Comparison of ENCODE assay signal across 22 cellular contexts in the genomic region with DNA sequence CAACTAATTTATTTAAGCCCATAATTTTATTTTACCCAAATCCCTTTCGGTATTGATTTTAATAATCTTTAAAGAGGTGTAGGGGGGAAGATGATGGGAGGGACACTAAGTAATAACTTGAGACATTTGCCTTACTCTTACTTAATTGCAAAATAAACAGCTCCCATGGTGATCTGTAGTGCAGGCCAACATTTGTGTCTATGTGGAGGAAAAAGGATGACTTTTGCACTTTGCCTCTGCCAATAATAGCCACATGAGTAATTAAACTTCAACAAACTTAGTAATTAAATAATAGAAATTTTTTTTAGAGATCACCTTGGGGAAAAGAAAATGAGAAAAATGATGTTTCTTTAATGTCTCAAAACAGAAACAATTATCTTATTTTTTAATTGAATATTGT.
"Had no signal": no experiment of that assay in that cellular context is flagged by ENCODE, and none has a peak within 500 bp of the region (broad histone marks: within the 10 kb centered on the region; RNA-seq: fewer than 3 reads in every experiment).

No MANE protein-coding gene starts in this region.

- H3K9me3 ChIP-seq: adrenal gland, MG63 had no signal

- H3K4me3 ChIP-seq: adrenal gland, MG63 had no signal

- H3K27me3 Mint-ChIP-seq: activated naive CD8-positive, alpha-beta T cell treated with anti-CD3 and anti-CD28 coated beads, Interleukin-2, amount 10 ng/mL, durations not matched to agents 7 days and 5 days; T-helper 17 cell had no signal

- H3K27ac Mint-ChIP-seq: activated CD8-positive, alpha-beta T cell treated with anti-CD3 and anti-CD28 coated beads, Interleukin-2, amount 10 ng/mL, durations not matched to agents 7 days and 5 days; T-helper 17 cell; WTC11 had no signal

- H3K27me3 ChIP-seq: adrenal gland, MG63 had no signal

- H3K4me3 Mint-ChIP-seq: activated CD8-positive, alpha-beta T cell treated with anti-CD3 and anti-CD28 coated beads, Interleukin-2, amount 10 ng/mL, durations not matched to agents 7 days and 5 days; activated naive CD8-positive, alpha-beta T cell treated with anti-CD3 and anti-CD28 coated beads, Interleukin-2, amount 10 ng/mL, durations not matched to agents 7 days and 5 days; T-helper 17 cell; WTC11 had no signal

- DNase-seq: activated CD4-positive, alpha-beta T cell treated with anti-CD3 and anti-CD28 coated beads, Interleukin-2, amount 50 U/mL, for 4 hours; activated CD4-positive, CD25-positive, alpha-beta regulatory T cell treated with anti-CD3 and anti-CD28 coated beads, Interleukin-2, amount 50 U/mL, for 72 hours; activated CD8-positive, alpha-beta memory T cell treated with anti-CD3 and anti-CD28 coated beads, Interleukin-2, amount 50 U/mL, for 48 hours; activated CD8-positive, alpha-beta T cell treated with anti-CD3 and anti-CD28 coated beads, Interleukin-2, amount 10 ng/mL, durations not matched to agents 7 days and 5 days; activated naive CD4-positive, alpha-beta T cell treated with anti-CD3 and anti-CD28 coated beads, Interleukin-2, amount 50 U/mL, for 16 hours; activated naive CD8-positive, alpha-beta T cell treated with anti-CD3 and anti-CD28 coated beads, Interleukin-2, amount 10 ng/mL, durations not matched to agents 7 days and 5 days; activated T-cell treated with anti-CD3 and anti-CD28 coated beads, Interleukin-2, amount 50 U/mL, for 1 hour; adrenal gland; anterior cingulate cortex; cerebellar nuclear complex; MG63; NCI-H1092 treated with DMSO at 0.1 percent for 48 hours; NCI-H1417 treated with DMSO at 0.1 percent for 48 hours; NCI-H187 treated with DMSO at 0.1 percent for 48 hours; NCI-H2081 treated with DMSO at 0.1 percent for 48 hours; NCI-H446; NCI-H524; NCI-H82; SIG-M5; T-helper 17 cell; T-helper 9 cell had no signal

- ATAC-seq: T-helper 17 cell, WTC11 had no signal

- H3K36me3 ChIP-seq: adrenal gland, MG63 had no signal

- H3K36me3 Mint-ChIP-seq: activated naive CD8-positive, alpha-beta T cell treated with anti-CD3 and anti-CD28 coated beads, Interleukin-2, amount 10 ng/mL, durations not matched to agents 7 days and 5 days had no signal

- H3K4me1 ChIP-seq: adrenal gland had no signal

- H3K27ac ChIP-seq: adrenal gland had no signal
